In the genomic region with DNA sequence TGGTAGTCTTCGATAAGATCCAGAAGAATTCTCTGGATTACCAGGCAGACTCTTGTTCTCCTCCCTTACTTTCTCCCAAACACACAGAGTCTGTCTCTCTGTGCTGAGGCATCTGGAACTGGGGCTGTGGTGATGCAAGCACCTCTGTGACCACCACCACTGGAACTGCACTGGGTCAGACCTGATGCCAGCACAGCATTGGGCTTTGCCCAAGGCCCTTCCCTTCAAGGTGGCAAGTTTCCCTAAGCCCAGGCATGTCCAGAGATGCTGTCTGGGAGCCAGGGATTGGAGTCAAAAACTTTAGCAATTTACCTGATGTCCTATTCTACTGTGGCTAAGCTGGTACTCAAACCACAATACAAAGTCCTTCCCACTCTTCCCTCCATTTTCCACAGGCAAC, we compare ENCODE assay signal across 1 cellular context.
TF ChIP-seq lines count a peak whose summit lies in the region.

No MANE protein-coding gene starts in this region.

TF ChIP-seq in WTC11, 78 proteins besides CTCF, POLR2A, EP300 and RAD21 (continued from another document):
- TF ChIP-seq, protein P1, sequence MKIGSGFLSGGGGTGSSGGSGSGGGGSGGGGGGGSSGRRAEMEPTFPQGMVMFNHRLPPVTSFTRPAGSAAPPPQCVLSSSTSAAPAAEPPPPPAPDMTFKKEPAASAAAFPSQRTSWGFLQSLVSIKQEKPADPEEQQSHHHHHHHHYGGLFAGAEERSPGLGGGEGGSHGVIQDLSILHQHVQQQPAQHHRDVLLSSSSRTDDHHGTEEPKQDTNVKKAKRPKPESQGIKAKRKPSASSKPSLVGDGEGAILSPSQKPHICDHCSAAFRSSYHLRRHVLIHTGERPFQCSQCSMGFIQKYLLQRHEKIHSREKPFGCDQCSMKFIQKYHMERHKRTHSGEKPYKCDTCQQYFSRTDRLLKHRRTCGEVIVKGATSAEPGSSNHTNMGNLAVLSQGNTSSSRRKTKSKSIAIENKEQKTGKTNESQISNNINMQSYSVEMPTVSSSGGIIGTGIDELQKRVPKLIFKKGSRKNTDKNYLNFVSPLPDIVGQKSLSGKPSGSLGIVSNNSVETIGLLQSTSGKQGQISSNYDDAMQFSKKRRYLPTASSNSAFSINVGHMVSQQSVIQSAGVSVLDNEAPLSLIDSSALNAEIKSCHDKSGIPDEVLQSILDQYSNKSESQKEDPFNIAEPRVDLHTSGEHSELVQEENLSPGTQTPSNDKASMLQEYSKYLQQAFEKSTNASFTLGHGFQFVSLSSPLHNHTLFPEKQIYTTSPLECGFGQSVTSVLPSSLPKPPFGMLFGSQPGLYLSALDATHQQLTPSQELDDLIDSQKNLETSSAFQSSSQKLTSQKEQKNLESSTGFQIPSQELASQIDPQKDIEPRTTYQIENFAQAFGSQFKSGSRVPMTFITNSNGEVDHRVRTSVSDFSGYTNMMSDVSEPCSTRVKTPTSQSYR (CRISPR knock-in tag; IDR thresholded peaks at IDR 0.05) = no peak
- TF ChIP-seq SP1 (CRISPR knock-in tag; conservative IDR thresholded peaks at IDR 0.05) = no peak
- no peak for TF ChIP-seq FOXP1 (CRISPR knock-in tag; IDR thresholded peaks at IDR 0.05; ENCODE audit: borderline replicate concordance)
- no peak for TF ChIP-seq CREM (CRISPR knock-in tag; IDR thresholded peaks at IDR 0.05)
- TF ChIP-seq RORB (CRISPR knock-in tag; IDR thresholded peaks at IDR 0.05) = no peak
- no peak for TF ChIP-seq ZNF219 (CRISPR knock-in tag; IDR thresholded peaks at IDR 0.05; ENCODE audit: borderline replicate concordance)
- TF ChIP-seq, protein P2, sequence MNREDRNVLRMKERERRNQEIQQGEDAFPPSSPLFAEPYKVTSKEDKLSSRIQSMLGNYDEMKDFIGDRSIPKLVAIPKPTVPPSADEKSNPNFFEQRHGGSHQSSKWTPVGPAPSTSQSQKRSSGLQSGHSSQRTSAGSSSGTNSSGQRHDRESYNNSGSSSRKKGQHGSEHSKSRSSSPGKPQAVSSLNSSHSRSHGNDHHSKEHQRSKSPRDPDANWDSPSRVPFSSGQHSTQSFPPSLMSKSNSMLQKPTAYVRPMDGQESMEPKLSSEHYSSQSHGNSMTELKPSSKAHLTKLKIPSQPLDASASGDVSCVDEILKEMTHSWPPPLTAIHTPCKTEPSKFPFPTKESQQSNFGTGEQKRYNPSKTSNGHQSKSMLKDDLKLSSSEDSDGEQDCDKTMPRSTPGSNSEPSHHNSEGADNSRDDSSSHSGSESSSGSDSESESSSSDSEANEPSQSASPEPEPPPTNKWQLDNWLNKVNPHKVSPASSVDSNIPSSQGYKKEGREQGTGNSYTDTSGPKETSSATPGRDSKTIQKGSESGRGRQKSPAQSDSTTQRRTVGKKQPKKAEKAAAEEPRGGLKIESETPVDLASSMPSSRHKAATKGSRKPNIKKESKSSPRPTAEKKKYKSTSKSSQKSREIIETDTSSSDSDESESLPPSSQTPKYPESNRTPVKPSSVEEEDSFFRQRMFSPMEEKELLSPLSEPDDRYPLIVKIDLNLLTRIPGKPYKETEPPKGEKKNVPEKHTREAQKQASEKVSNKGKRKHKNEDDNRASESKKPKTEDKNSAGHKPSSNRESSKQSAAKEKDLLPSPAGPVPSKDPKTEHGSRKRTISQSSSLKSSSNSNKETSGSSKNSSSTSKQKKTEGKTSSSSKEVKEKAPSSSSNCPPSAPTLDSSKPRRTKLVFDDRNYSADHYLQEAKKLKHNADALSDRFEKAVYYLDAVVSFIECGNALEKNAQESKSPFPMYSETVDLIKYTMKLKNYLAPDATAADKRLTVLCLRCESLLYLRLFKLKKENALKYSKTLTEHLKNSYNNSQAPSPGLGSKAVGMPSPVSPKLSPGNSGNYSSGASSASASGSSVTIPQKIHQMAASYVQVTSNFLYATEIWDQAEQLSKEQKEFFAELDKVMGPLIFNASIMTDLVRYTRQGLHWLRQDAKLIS (CRISPR knock-in tag; IDR thresholded peaks at IDR 0.05; ENCODE audit: borderline replicate concordance) = no peak
- TF ChIP-seq TP53 (CRISPR knock-in tag; IDR thresholded peaks at IDR 0.05) = no peak
- TF ChIP-seq ETV6 (CRISPR knock-in tag; IDR thresholded peaks at IDR 0.05) = no peak
- no peak for TF ChIP-seq ELF4 (CRISPR knock-in tag; IDR thresholded peaks at IDR 0.05; ENCODE audit: low read depth)
- TF ChIP-seq TEAD1 (CRISPR knock-in tag; IDR thresholded peaks at IDR 0.05) = no peak
- TF ChIP-seq, protein P3, sequence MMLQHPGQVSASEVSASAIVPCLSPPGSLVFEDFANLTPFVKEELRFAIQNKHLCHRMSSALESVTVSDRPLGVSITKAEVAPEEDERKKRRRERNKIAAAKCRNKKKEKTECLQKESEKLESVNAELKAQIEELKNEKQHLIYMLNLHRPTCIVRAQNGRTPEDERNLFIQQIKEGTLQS (CRISPR knock-in tag; conservative IDR thresholded peaks at IDR 0.05) = no peak
- no peak for TF ChIP-seq PRRX2 (CRISPR knock-in tag; IDR thresholded peaks at IDR 0.05)
- TF ChIP-seq, protein P4, sequence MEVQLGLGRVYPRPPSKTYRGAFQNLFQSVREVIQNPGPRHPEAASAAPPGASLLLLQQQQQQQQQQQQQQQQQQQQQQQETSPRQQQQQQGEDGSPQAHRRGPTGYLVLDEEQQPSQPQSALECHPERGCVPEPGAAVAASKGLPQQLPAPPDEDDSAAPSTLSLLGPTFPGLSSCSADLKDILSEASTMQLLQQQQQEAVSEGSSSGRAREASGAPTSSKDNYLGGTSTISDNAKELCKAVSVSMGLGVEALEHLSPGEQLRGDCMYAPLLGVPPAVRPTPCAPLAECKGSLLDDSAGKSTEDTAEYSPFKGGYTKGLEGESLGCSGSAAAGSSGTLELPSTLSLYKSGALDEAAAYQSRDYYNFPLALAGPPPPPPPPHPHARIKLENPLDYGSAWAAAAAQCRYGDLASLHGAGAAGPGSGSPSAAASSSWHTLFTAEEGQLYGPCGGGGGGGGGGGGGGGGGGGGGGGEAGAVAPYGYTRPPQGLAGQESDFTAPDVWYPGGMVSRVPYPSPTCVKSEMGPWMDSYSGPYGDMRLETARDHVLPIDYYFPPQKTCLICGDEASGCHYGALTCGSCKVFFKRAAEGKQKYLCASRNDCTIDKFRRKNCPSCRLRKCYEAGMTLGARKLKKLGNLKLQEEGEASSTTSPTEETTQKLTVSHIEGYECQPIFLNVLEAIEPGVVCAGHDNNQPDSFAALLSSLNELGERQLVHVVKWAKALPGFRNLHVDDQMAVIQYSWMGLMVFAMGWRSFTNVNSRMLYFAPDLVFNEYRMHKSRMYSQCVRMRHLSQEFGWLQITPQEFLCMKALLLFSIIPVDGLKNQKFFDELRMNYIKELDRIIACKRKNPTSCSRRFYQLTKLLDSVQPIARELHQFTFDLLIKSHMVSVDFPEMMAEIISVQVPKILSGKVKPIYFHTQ (CRISPR knock-in tag; IDR thresholded peaks at IDR 0.05) = no peak
- TF ChIP-seq, protein P5, sequence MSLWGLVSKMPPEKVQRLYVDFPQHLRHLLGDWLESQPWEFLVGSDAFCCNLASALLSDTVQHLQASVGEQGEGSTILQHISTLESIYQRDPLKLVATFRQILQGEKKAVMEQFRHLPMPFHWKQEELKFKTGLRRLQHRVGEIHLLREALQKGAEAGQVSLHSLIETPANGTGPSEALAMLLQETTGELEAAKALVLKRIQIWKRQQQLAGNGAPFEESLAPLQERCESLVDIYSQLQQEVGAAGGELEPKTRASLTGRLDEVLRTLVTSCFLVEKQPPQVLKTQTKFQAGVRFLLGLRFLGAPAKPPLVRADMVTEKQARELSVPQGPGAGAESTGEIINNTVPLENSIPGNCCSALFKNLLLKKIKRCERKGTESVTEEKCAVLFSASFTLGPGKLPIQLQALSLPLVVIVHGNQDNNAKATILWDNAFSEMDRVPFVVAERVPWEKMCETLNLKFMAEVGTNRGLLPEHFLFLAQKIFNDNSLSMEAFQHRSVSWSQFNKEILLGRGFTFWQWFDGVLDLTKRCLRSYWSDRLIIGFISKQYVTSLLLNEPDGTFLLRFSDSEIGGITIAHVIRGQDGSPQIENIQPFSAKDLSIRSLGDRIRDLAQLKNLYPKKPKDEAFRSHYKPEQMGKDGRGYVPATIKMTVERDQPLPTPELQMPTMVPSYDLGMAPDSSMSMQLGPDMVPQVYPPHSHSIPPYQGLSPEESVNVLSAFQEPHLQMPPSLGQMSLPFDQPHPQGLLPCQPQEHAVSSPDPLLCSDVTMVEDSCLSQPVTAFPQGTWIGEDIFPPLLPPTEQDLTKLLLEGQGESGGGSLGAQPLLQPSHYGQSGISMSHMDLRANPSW (CRISPR knock-in tag; conservative IDR thresholded peaks at IDR 0.05; ENCODE audit: low read depth) = no peak
- no peak for TF ChIP-seq RELA (CRISPR knock-in tag; IDR thresholded peaks at IDR 0.05; ENCODE audit: borderline replicate concordance)
- no peak for TF ChIP-seq ZNF423 (CRISPR knock-in tag; IDR thresholded peaks at IDR 0.05)
